Comparison of ENCODE assay signal across 2 cellular contexts in the genomic region with DNA sequence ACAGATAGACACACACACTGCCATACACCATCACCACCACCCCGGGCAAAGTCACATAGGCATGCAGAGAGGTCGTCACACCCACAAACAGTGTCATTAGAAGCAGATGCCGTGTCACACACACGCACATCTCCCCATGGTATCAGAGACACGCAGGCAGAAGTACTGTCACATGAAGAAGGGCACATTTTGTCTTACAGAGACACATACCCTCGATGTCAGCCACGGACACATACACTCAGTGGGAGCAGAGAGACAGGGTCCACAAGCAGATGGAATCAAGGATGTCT.
TF ChIP-seq lines count a peak whose summit lies in the region.

No MANE protein-coding gene starts in this region.

TF ChIP-seq in H1, 55 proteins besides CTCF, POLR2A, EP300 and RAD21 (continued from another document):
- no peak for TF ChIP-seq HDAC2 (IDR thresholded peaks at IDR 0.05; ENCODE audit: borderline replicate concordance in 1 of 2, low read depth in 2 of 2, low read length in 2 of 2)
- TF ChIP-seq CBX8 (IDR thresholded peaks at IDR 0.05; ENCODE audit: borderline replicate concordance, low read depth, low read length), result no peak
- no peak for TF ChIP-seq SUZ12 (IDR thresholded peaks at IDR 0.05; ENCODE audit: low read length)
- TF ChIP-seq, protein P1, sequence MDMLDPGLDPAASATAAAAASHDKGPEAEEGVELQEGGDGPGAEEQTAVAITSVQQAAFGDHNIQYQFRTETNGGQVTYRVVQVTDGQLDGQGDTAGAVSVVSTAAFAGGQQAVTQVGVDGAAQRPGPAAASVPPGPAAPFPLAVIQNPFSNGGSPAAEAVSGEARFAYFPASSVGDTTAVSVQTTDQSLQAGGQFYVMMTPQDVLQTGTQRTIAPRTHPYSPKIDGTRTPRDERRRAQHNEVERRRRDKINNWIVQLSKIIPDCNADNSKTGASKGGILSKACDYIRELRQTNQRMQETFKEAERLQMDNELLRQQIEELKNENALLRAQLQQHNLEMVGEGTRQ (IDR thresholded peaks at IDR 0.05; ENCODE audit: low read length), result no peak
- no peak for TF ChIP-seq YY1 (IDR thresholded peaks at IDR 0.05; ENCODE audit: low read depth, low read length)
- no peak for TF ChIP-seq SP2 (IDR thresholded peaks at IDR 0.05; ENCODE audit: low read length)
- no peak for TF ChIP-seq CREB1 (IDR thresholded peaks at IDR 0.05)
- TF ChIP-seq, protein P2, sequence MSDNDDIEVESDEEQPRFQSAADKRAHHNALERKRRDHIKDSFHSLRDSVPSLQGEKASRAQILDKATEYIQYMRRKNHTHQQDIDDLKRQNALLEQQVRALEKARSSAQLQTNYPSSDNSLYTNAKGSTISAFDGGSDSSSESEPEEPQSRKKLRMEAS (IDR thresholded peaks at IDR 0.05), result no peak
- no peak for TF ChIP-seq SP1 (IDR thresholded peaks at IDR 0.05; ENCODE audit: low read depth, low read length)
- TF ChIP-seq FOSL1 (IDR thresholded peaks at IDR 0.05; ENCODE audit: insufficient read depth, low read depth, low read length), result no peak
- TF ChIP-seq, protein P3, sequence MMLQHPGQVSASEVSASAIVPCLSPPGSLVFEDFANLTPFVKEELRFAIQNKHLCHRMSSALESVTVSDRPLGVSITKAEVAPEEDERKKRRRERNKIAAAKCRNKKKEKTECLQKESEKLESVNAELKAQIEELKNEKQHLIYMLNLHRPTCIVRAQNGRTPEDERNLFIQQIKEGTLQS (IDR thresholded peaks at IDR 0.05; ENCODE audit: insufficient read depth, low read depth, low read length), result no peak
- TF ChIP-seq, protein P4, sequence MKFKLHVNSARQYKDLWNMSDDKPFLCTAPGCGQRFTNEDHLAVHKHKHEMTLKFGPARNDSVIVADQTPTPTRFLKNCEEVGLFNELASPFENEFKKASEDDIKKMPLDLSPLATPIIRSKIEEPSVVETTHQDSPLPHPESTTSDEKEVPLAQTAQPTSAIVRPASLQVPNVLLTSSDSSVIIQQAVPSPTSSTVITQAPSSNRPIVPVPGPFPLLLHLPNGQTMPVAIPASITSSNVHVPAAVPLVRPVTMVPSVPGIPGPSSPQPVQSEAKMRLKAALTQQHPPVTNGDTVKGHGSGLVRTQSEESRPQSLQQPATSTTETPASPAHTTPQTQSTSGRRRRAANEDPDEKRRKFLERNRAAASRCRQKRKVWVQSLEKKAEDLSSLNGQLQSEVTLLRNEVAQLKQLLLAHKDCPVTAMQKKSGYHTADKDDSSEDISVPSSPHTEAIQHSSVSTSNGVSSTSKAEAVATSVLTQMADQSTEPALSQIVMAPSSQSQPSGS (IDR thresholded peaks at IDR 0.05; ENCODE audit: low read length), result no peak
- TF ChIP-seq CTBP2 (IDR thresholded peaks at IDR 0.05; ENCODE audit: borderline replicate concordance, insufficient read depth, insufficient read length, low read length), result no peak
- TF ChIP-seq SIRT6 (IDR thresholded peaks at IDR 0.05; ENCODE audit: low read length), result no peak
- TF ChIP-seq NRF1 (IDR thresholded peaks at IDR 0.05; ENCODE audit: low read depth, low read length), result no peak
- no peak for TF ChIP-seq EZH2 (IDR thresholded peaks at IDR 0.05; ENCODE audit: low read depth, low read length, severe bottlenecking)
- no peak for TF ChIP-seq SRF (IDR thresholded peaks at IDR 0.05; ENCODE audit: low read depth, low read length)

TF ChIP-seq in neural cell, 6 proteins besides CTCF, POLR2A, EP300 and RAD21 (continued from another document):
- TF ChIP-seq, protein P5, sequence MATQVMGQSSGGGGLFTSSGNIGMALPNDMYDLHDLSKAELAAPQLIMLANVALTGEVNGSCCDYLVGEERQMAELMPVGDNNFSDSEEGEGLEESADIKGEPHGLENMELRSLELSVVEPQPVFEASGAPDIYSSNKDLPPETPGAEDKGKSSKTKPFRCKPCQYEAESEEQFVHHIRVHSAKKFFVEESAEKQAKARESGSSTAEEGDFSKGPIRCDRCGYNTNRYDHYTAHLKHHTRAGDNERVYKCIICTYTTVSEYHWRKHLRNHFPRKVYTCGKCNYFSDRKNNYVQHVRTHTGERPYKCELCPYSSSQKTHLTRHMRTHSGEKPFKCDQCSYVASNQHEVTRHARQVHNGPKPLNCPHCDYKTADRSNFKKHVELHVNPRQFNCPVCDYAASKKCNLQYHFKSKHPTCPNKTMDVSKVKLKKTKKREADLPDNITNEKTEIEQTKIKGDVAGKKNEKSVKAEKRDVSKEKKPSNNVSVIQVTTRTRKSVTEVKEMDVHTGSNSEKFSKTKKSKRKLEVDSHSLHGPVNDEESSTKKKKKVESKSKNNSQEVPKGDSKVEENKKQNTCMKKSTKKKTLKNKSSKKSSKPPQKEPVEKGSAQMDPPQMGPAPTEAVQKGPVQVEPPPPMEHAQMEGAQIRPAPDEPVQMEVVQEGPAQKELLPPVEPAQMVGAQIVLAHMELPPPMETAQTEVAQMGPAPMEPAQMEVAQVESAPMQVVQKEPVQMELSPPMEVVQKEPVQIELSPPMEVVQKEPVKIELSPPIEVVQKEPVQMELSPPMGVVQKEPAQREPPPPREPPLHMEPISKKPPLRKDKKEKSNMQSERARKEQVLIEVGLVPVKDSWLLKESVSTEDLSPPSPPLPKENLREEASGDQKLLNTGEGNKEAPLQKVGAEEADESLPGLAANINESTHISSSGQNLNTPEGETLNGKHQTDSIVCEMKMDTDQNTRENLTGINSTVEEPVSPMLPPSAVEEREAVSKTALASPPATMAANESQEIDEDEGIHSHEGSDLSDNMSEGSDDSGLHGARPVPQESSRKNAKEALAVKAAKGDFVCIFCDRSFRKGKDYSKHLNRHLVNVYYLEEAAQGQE (IDR thresholded peaks at IDR 0.05; ENCODE audit: borderline replicate concordance), result no peak
- TF ChIP-seq SMC3 (conservative IDR thresholded peaks at IDR 0.05; ENCODE audit: poor library complexity) (no peak), POLR2AphosphoS5 (IDR thresholded peaks at IDR 0.05) (no peak), EZH2 (IDR thresholded peaks at IDR 0.05; ENCODE audit: borderline replicate concordance, insufficient read depth, low read length, poor library complexity, severe bottlenecking) (no peak), MXI1 (conservative IDR thresholded peaks at IDR 0.05; ENCODE audit: poor library complexity, severe bottlenecking) (no peak)
